In the genomic region with DNA sequence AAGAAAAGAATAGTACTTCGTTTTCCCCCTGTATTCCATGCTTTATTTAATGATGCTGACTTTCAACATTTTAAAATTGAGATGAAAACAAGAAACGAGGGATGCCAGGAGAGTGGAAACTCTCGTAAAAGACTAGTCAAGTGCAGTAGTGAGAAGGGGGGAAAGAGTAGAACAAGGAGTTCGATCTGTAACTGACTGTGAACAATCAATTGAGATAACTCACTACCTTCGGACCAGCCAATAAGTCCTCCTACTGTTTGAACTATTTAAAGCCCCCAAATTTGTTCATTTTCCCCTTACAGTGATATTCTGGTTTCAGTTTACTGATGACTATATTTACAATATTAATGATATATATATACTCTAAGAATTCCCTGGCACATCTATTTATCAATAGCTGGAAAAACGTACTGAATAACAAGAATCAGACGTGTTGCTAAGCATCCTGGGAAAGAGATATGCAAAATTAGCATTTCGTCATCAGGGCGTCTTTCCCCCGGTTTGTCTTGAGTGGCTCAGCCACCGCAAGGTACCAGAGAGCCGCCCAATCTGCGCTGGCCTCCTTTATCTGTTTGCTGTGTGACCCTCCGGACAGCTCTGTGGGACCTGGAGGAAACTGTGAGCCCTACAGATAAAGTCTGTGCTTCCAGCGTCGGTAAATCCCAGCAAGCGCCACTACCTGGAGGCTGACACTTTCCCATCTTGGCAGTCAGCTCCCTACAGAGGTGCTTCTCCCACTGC, we compare ENCODE assay signal across 8 cellular contexts. TPM values are rescaled to one million over a fixed set of nuclear protein-coding genes. Genes with fewer than 3 reads are reported as not detected.
DNase-seq lines count a peak whose midpoint lies in the region; FAIRE-seq and TF ChIP-seq lines count a peak whose summit lies in the region.

No MANE protein-coding gene starts in this region.

- TF ChIP-seq EP300 in H1 (IDR thresholded peaks at IDR 0.05; ENCODE audit: borderline replicate concordance in 1 of 2, low read depth in 2 of 2, low read length in 2 of 2), result no peak

- no peaks in the 10 kb centered on the region for H3K36me3 ChIP-seq in H1 (ENCODE audit: control insufficient read depth in 2 of 4, insufficient read depth in 4 of 4, low read length in 3 of 4)
- H3K36me3 ChIP-seq in mesenchymal stem cell (ENCODE audit: control insufficient read depth in 1 of 2, insufficient read depth in 2 of 2, low read depth in 1 of 2, low read length in 2 of 2), result no peaks in the 10 kb centered on the region

- H3K4me3 ChIP-seq in H1 (ENCODE audit: extremely low read depth in 1 of 4, insufficient read depth in 2 of 4, low read depth in 3 of 4, low read length in 4 of 4) (peak overlapping the region; percentile 59 to 81 (median 70)), mesenchymal stem cell (ENCODE audit: insufficient read depth in 1 of 2, low read depth in 1 of 2, low read length in 2 of 2) (peak overlapping the region; percentile 64 to 80)

- H3K23ac ChIP-seq in H1 (ENCODE audit: insufficient read length) (no peak overlapping the region), mesenchymal stem cell (ENCODE audit: low read length in 2 of 2) (no peak overlapping the region)

- H3K4me2 ChIP-seq in H1 (ENCODE audit: insufficient read depth in 1 of 2, low read depth in 2 of 2, low read length in 2 of 2) (peak overlapping the region; percentile 86 to 90), mesenchymal stem cell (ENCODE audit: low read length, poor library complexity, severe bottlenecking) (peak overlapping the region; percentile 88)

- H4K8ac ChIP-seq in H1 (ENCODE audit: extremely low read depth, insufficient read depth, low read length) (no peak overlapping the region), mesenchymal stem cell (ENCODE audit: low read length) (peak overlapping the region; percentile 84)

- FAIRE-seq in H1 (lab: Jason Lieb, UNC), result peak; percentile 19

- no peak overlapping the region for H3K4ac ChIP-seq in H1 (replicated peaks; ENCODE audit: insufficient read length, low read depth, low read length)
- no peak overlapping the region for H3K4ac ChIP-seq in mesenchymal stem cell (ENCODE audit: low read depth in 1 of 2, low read length in 2 of 2)

- no peaks in the 10 kb centered on the region for H4K20me1 ChIP-seq in H1 (replicated peaks in 1 of 2; ENCODE audit: control insufficient read depth in 1 of 2, insufficient read depth in 2 of 2, low read length in 2 of 2)

- H2BK120ac ChIP-seq in H1 (replicated peaks; ENCODE audit: low read depth, low read length), result no peak overlapping the region
- H2BK120ac ChIP-seq in mesenchymal stem cell (ENCODE audit: low read depth, low read length), result no peak overlapping the region

- H2BK5ac ChIP-seq in H1 (ENCODE audit: low read depth, low read length) (0 out of 2 replicates have a peak overlapping the region, but pooled peaks have one; percentile 3), mesenchymal stem cell (ENCODE audit: low read depth, low read length, poor library complexity, severe bottlenecking) (peak overlapping the region; percentile 14)

- peaks cover 7% of the 10 kb centered on the region; the same call in 1 of the 2 replicates for H3K23me2 ChIP-seq in H1 (ENCODE audit: low read depth, low read length)

- peak overlapping the region; percentile 82 for H2AFZ ChIP-seq in H1 (ENCODE audit: low read length)
- peak overlapping the region; percentile 72 for H2AFZ ChIP-seq in mesenchymal stem cell (ENCODE audit: low read depth, low read length)

- no peak overlapping the region for H2BK20ac ChIP-seq in H1 (ENCODE audit: low read length)

- TF ChIP-seq RAD21 in H1 (IDR thresholded peaks at IDR 0.05 in 1 of 2, conservative IDR thresholded peaks at IDR 0.05 in 1 of 2; ENCODE audit: low read depth in 2 of 2, low read length in 2 of 2), result no peak

- H4K91ac ChIP-seq in H1 (replicated peaks; ENCODE audit: insufficient read length, low read length) (no peak overlapping the region), mesenchymal stem cell (ENCODE audit: low read length) (no peak overlapping the region)

- H3K79me1 ChIP-seq in H1 (ENCODE audit: low read depth, low read length) (no peaks in the 10 kb centered on the region), mesenchymal stem cell (replicated peaks; ENCODE audit: low read length, poor library complexity, severe bottlenecking) (no peaks in the 10 kb centered on the region)

- peaks cover 0 to 10% (median 4%) of the 10 kb centered on the region in 4 experiments; a peak in 5 of 7 replicates for H3K4me1 ChIP-seq in H1 (replicated peaks in 1 of 4; ENCODE audit: control insufficient read depth in 3 of 4, insufficient read depth in 4 of 4, low read length in 3 of 4)
- peaks cover 5% of the 10 kb centered on the region for H3K4me1 ChIP-seq in mesenchymal stem cell (ENCODE audit: control insufficient read depth, insufficient read depth, low read depth, low read length)

- H4K5ac ChIP-seq in H1 (ENCODE audit: insufficient read length, low read depth, low read length), result peak overlapping the region; percentile 89

- no peaks in the 10 kb centered on the region for H3K79me2 ChIP-seq in H1 (ENCODE audit: control insufficient read depth in 1 of 2, insufficient read depth in 2 of 2, low read length in 2 of 2)

- H3K18ac ChIP-seq in H1 (ENCODE audit: extremely low read depth, low read length) (0 out of 2 replicates have a peak overlapping the region, but pooled peaks have one; percentile 11), mesenchymal stem cell (ENCODE audit: low read depth in 1 of 2, low read length in 2 of 2) (peak overlapping the region; percentile 16 to 33)

- H3K9ac ChIP-seq in H1 (replicated peaks in 1 of 4; ENCODE audit: extremely low read depth in 1 of 4, low read depth in 3 of 4, low read length in 3 of 4) (peak overlapping the region in 3 of 4 experiments; percentile 14 to 68 (median 46); a peak in 5 of 7 replicates), mesenchymal stem cell (ENCODE audit: low read length) (peak overlapping the region; percentile 89)

- H3K27ac ChIP-seq in H1 (ENCODE audit: low read depth, low read length) (peak overlapping the region; percentile 58), mesenchymal stem cell (ENCODE audit: low read length, poor library complexity, severe bottlenecking) (peak overlapping the region; percentile 83)

- TF ChIP-seq CTCF in GM20000 (IDR thresholded peaks at IDR 0.05; ENCODE audit: extremely low read depth, missing control alignments) (no peak), H1 (IDR thresholded peaks at IDR 0.05; ENCODE audit: control extremely low read depth in 1 of 3, insufficient read depth in 1 of 3, low read depth in 1 of 3, low read length in 3 of 3) (no peak)

- CTCF ChIA-PET in H1 (lab: Charles Lee; ENCODE audit: partially characterized antibody), result interaction anchor here (1.2 to 1.5 kb wide), 3 partner anchors 12 to 85 kb away, joined by 3 to 14 read pairs (median 3); no protein-coding TSS in a partner anchor

- WGBS in H1 (ENCODE audit: extremely low coverage in 1 of 2, insufficient coverage in 1 of 2, insufficient read length in 1 of 2, insufficient replicate concordance in 2 of 2, low coverage in 1 of 2, low lambda C conversion rate in 2 of 2, missing lambda C conversion rate in 1 of 2), 2 experiments, result 6% methylated on average over 17 of the region's 17 CpGs; no CpG with 5 or more reads in 1 of the 2 experiments
- 0% methylated on average over 14 of the region's 17 CpGs for WGBS in mesenchymal stem cell

- H3K9me3 ChIP-seq in H1 (ENCODE audit: insufficient read depth in 2 of 2, low read depth in 1 of 2, low read length in 1 of 2) (no peaks in the 10 kb centered on the region; a peak in 1 of 4 replicates), mesenchymal stem cell (ENCODE audit: control insufficient read depth, low read length) (no peaks in the 10 kb centered on the region)

- H3K14ac ChIP-seq in H1 (ENCODE audit: insufficient read length) (no peak overlapping the region), mesenchymal stem cell (ENCODE audit: low read length in 2 of 2) (no peak overlapping the region)

- peak overlapping the region; percentile 59 for H3K56ac ChIP-seq in H1 (replicated peaks; ENCODE audit: insufficient read length, low read depth, low read length)

- POLR2A ChIA-PET in H1 (lab: Charles Lee; ENCODE audit: partially characterized antibody), result interaction anchor here (0.6 to 1.6 kb wide), 6 partner anchors 9 to 157 kb away, joined by 3 to 5 read pairs (median 4); no protein-coding TSS in a partner anchor

- peak; percentile 75 for DNase-seq in COLO668 (lab: John Stamatoyannopoulos, UW; ENCODE audit: unreplicated experiment)
- peak; percentile 92 for DNase-seq in GM20000 (ENCODE audit: low spot score)
- DNase-seq in HS-5 (ENCODE audit: low read depth), result peak; percentile 73
- peak; percentile 26 for DNase-seq in NK-92 (lab: John Stamatoyannopoulos, UW; ENCODE audit: unreplicated experiment)
- peak; percentile 46 to 66 for DNase-seq in activated CD8-positive, alpha-beta memory T cell treated with anti-CD3 and anti-CD28 coated beads for 4 hours (ENCODE audit: low read depth in 2 of 2)
- DNase-seq in H1 (ENCODE audit: low read depth in 1 of 2, low spot score in 2 of 2), result peak; percentile 81 to 90
- DNase-seq in mesenchymal stem cell, result peak; percentile 91
- peak; percentile 49 for DNase-seq in stimulated activated CD8-positive, alpha-beta memory T cell treated with anti-CD3 and anti-CD28 coated beads, Interleukin-15, amount 100 ng/mL, for 1 hour (ENCODE audit: low read depth)

- H2BK15ac ChIP-seq in H1 (ENCODE audit: low read length) (no peak overlapping the region), mesenchymal stem cell (ENCODE audit: low read depth, poor library complexity, severe bottlenecking) (no peak overlapping the region)

- H2AK5ac ChIP-seq in H1 (ENCODE audit: low read depth, low read length) (no peak overlapping the region), mesenchymal stem cell (ENCODE audit: low read length, severe bottlenecking) (no peak overlapping the region)

- H3K27me3 ChIP-seq in H1 (replicated peaks in 1 of 4; ENCODE audit: control insufficient read depth in 3 of 4, extremely low read depth in 1 of 4, insufficient read depth in 3 of 4, low read length in 3 of 4) (no peaks in the 10 kb centered on the region), mesenchymal stem cell (ENCODE audit: control insufficient read depth in 1 of 2, insufficient read depth in 1 of 2, low read length in 2 of 2) (no peaks in the 10 kb centered on the region)

- H2BK12ac ChIP-seq in H1 (ENCODE audit: low read depth, low read length) (no peak overlapping the region), mesenchymal stem cell (ENCODE audit: low read length in 2 of 2) (no peak overlapping the region)

- peak; percentile 30 to 72 for TF ChIP-seq POLR2A in H1 (IDR thresholded peaks at IDR 0.05; ENCODE audit: control extremely low read depth in 1 of 2, low read depth in 2 of 2, low read length in 2 of 2)

RNA-seq across cellular contexts. Expression of gene PDIA4, which starts 41.1 kb away (rescaled TPM):
- 303 and 308 TPM in 2 replicates for total RNA-seq in H1 (2021; fragmentation: NEBNext Ultra II Directional; extraction: Animal tissue kit (Norgen Biotek cat#: 25700))
- 108 and 119 TPM in 2 replicates for polyA plus RNA-seq in H1 (2011; rRNA removed)
- 165 TPM for polyA plus RNA-seq in H1 (2011; cell fraction: cytosol; rRNA removed)
- 160 TPM for polyA plus RNA-seq in H1 (2011; cell fraction: nucleus; rRNA removed)
- polyA plus RNA-seq in H1 (2012, experiment 1 of 2), result 233 to 316 TPM (median 241 TPM) in 4 replicates
- polyA plus RNA-seq in H1 (2012, experiment 2 of 2), result 221 TPM
- 431 TPM for polyA plus RNA-seq in H1 (2013, experiment 1 of 2)
- polyA plus RNA-seq in H1 (2013, experiment 2 of 2), result 436 TPM
- polyA minus RNA-seq in H1 (2011; rRNA and poly(A)+ RNA removed), result 153 and 168 TPM in 2 replicates
- 109 TPM for polyA minus RNA-seq in H1 (2011; cell fraction: cytosol; rRNA and poly(A)+ RNA removed)
- polyA minus RNA-seq in H1 (2011; cell fraction: nucleus; rRNA and poly(A)+ RNA removed), result 62.8 TPM
- polyA plus RNA-seq in mesenchymal stem cell (2013, experiment 1 of 2), result 239 TPM
- polyA plus RNA-seq in mesenchymal stem cell (2013, experiment 2 of 2), result 246 TPM

Comparison
In these comparisons a context has a peak if more than half of its experiments do, and no peak if none do; other contexts are left out.
1. Peak in every context shown above with its lines: DNase-seq, H3K4me3 ChIP-seq and H3K27ac ChIP-seq.
2. DNase-seq: peak in every context shown above with its lines; median percentile 92 in GM20000; 91 in mesenchymal stem cell; 86 in H1; 75 in COLO668; 73 in HS-5; 56 in activated CD8-positive, alpha-beta memory T cell treated with anti-CD3 and anti-CD28 coated beads for 4 hours; 49 in stimulated activated CD8-positive, alpha-beta memory T cell treated with anti-CD3 and anti-CD28 coated beads, Interleukin-15, amount 100 ng/mL, for 1 hour; 26 in NK-92.